In the genomic region with DNA sequence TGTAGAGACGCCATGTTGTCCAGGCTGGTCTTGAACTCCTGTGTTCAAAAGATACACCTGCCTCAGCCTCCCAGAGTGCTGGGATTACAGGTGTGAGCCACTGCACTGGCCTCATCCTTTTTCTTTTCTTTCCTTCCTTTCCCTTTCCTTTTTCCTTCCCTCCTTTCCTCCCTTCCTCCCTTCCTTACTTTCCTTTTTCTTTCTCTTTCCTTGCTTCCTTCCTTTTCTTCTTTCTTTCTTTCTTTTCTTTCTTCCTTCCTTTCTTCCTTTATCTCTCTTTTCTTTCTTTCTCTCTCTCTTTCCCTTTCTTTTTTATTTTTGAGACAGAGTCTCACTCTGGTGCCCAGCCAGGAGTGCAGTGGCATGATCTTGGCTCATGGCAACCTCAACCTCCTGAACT, we compare ENCODE assay signal across 20 cellular contexts. TPM values are rescaled to one million over a fixed set of nuclear protein-coding genes. Genes with fewer than 3 reads are reported as not detected.
A peak's percentile ranks its signal among the peaks of the same experiment; 100 is the strongest.
DNase-seq lines count a peak whose midpoint lies in the region; ATAC-seq and TF ChIP-seq lines count a peak whose summit lies in the region.
"Had no signal": no experiment of that assay in that cellular context is flagged by ENCODE, and none has a peak within 500 bp of the region (broad histone marks: within the 10 kb centered on the region; RNA-seq: fewer than 3 reads in every experiment).

No MANE protein-coding gene starts in this region.

- no peaks in the 10 kb centered on the region for H3K79me2 ChIP-seq in mammary epithelial cell (ENCODE audit: insufficient read depth, low read length)

- H4K20me1 ChIP-seq in mammary epithelial cell (ENCODE audit: insufficient read depth, low read length), result peaks cover 3% of the 10 kb centered on the region

- no peak overlapping the region for H3K4me3 Mint-ChIP-seq in activated T-helper 17 cell treated with anti-CD3 and anti-CD28 coated beads, Interleukin-2, amount 50 U/mL, for 72 hours
- peak overlapping the region; percentile 19 for H3K4me3 Mint-ChIP-seq in neural crest cell
- H3K4me3 Mint-ChIP-seq: IgD-negative memory B cell had no signal

- H3K9me3 ChIP-seq in mammary epithelial cell (replicated peaks; ENCODE audit: insufficient read depth, low read length), result no peaks in the 10 kb centered on the region
- H3K9me3 ChIP-seq: BE2C, HAP-1 had no signal

- H3K4me2 ChIP-seq in mammary epithelial cell (ENCODE audit: insufficient read depth, low read depth, low read length), result no peak overlapping the region

- no peaks in the 10 kb centered on the region for H3K27me3 ChIP-seq in mammary epithelial cell (ENCODE audit: insufficient read depth, low read length)
- H3K27me3 ChIP-seq: BE2C had no signal

- peaks cover 8% of the 10 kb centered on the region for H3K36me3 Mint-ChIP-seq in activated T-helper 17 cell treated with anti-CD3 and anti-CD28 coated beads, Interleukin-2, amount 50 U/mL, for 72 hours (ENCODE audit: low read depth)
- no peaks in the 10 kb centered on the region for H3K36me3 Mint-ChIP-seq in neural crest cell (ENCODE audit: low read depth)

- no TSS peak for BruUV-seq in mammary epithelial cell (replicated peaks; lab: Mats Ljungman, UMichigan)

- peaks cover 20% of the 10 kb centered on the region for H3K4me1 ChIP-seq in mammary epithelial cell (ENCODE audit: insufficient read depth, low read length)
- H3K4me1 ChIP-seq: BE2C had no signal

- POLR2A ChIA-PET in HEK293T (lab: Yijun Ruan, JAX), result interaction anchor here (6.2 kb wide), 1 partner anchor 20 kb away, joined by 33 read pairs; a partner anchor contains a TSS

- H3K27ac Mint-ChIP-seq in activated T-helper 17 cell treated with anti-CD3 and anti-CD28 coated beads, Interleukin-2, amount 50 U/mL, for 72 hours, result peak overlapping the region; percentile 50
- no peak overlapping the region for H3K27ac Mint-ChIP-seq in neural crest cell (ENCODE audit: unreplicated experiment)
- H3K27ac Mint-ChIP-seq: CD4-positive, CD25-positive, alpha-beta regulatory T cell had no signal

- H3K9me3 Mint-ChIP-seq in activated T-helper 17 cell treated with anti-CD3 and anti-CD28 coated beads, Interleukin-2, amount 50 U/mL, for 72 hours, result no peaks in the 10 kb centered on the region
- no peaks in the 10 kb centered on the region for H3K9me3 Mint-ChIP-seq in neural crest cell
- H3K9me3 Mint-ChIP-seq: CD4-positive, CD25-positive, alpha-beta regulatory T cell; CD8-positive, alpha-beta memory T cell; IgD-negative memory B cell had no signal

- DNase-seq in HEK293T (ENCODE audit: extremely low spot score) (no peak), neural crest cell (ENCODE audit: low read depth, low spot score) (no peak), dedifferentiated amniotic fluid mesenchymal stem cell (ENCODE audit: extremely low spot score) (no peak), mammary epithelial cell (no peak), cerebellar nuclear complex (lab: John Stamatoyannopoulos, UW) (no peak), iPS-NIHi7 (ENCODE audit: extremely low spot score) (no peak)
- DNase-seq: ACHN; BE2C; C1 segment of cervical spinal cord; CD4-positive, CD25-positive, alpha-beta regulatory T cell; CD8-positive, alpha-beta memory T cell; COR-L47; DMS 273 treated with DMSO at 0.1 percent for 48 hours; DMS53; GM23248 had no signal

- H3K4me3 ChIP-seq in mammary epithelial cell (replicated peaks in 1 of 3; ENCODE audit: insufficient read depth in 1 of 3, low read depth in 2 of 3, low read length in 3 of 3), result no peak overlapping the region
- H3K4me3 ChIP-seq: GM23248, HAP-1 had no signal

- H3K27ac ChIP-seq in 22Rv1, result 0 out of 2 replicates have a peak overlapping the region, but pooled peaks have one; percentile 7
- no peak overlapping the region for H3K27ac ChIP-seq in mammary epithelial cell (ENCODE audit: insufficient read depth, low read depth, low read length)
- H3K27ac ChIP-seq: GM23248 had no signal

- in situ Hi-C loops in mammary epithelial cell (cut with MboI; ENCODE audit: low sequenced_read_pairs in 2 of 2), result no loop called here

- intact Hi-C loops in mammary epithelial cell (cut with micrococcal nuclease), result no loop called here

- dilution Hi-C loops in mammary epithelial cell (cut with HindIII; ENCODE audit: low sequenced_read_pairs), result loop anchor here (5.0 kb wide), 2 partner anchors 36 to 59 kb away; a partner anchor contains a TSS

- TF ChIP-seq CTCF in 22Rv1 (IDR thresholded peaks at IDR 0.05), result no peak
- no peak for TF ChIP-seq CTCF in neural crest cell (conservative IDR thresholded peaks at IDR 0.05)
- no peak for TF ChIP-seq CTCF in mammary epithelial cell (conservative IDR thresholded peaks at IDR 0.05 in 1 of 2, IDR thresholded peaks at IDR 0.05 in 1 of 2; ENCODE audit: extremely low read depth in 1 of 2, insufficient read depth in 1 of 2, low read depth in 1 of 2, low read length in 2 of 2)

- H2AFZ ChIP-seq in mammary epithelial cell (ENCODE audit: low read depth, low read length), result no peak overlapping the region
- H2AFZ ChIP-seq: GM23248 had no signal

- no peaks in the 10 kb centered on the region for H3K36me3 ChIP-seq in mammary epithelial cell (ENCODE audit: insufficient read depth, low read length)
- H3K36me3 ChIP-seq: BE2C had no signal

- H3K9ac ChIP-seq in mammary epithelial cell (ENCODE audit: insufficient read depth, low read length), result no peak overlapping the region
- H3K9ac ChIP-seq: GM23248 had no signal

- no peak for ATAC-seq in activated T-helper 17 cell treated with anti-CD3 and anti-CD28 coated beads, Interleukin-2, amount 50 U/mL, for 72 hours (replicated peaks)
- ATAC-seq: HepG2 had no signal

- 100% methylated on average over 1 of the region's 1 CpG for WGBS in mammary epithelial cell (ENCODE audit: low coverage, missing lambda C conversion rate)

- CTCF ChIA-PET in HEK293T (lab: Yijun Ruan, JAX), result no interaction called here
- CTCF ChIA-PET in mammary epithelial cell (lab: Charles Lee; ENCODE audit: low non-redundant PET), result no interaction called here

- peaks cover 6% of the 10 kb centered on the region for H3K4me1 Mint-ChIP-seq in activated T-helper 17 cell treated with anti-CD3 and anti-CD28 coated beads, Interleukin-2, amount 50 U/mL, for 72 hours
- peaks cover 53% of the 10 kb centered on the region for H3K4me1 Mint-ChIP-seq in neural crest cell

- H3K27me3 Mint-ChIP-seq in activated T-helper 17 cell treated with anti-CD3 and anti-CD28 coated beads, Interleukin-2, amount 50 U/mL, for 72 hours, result peaks cover 4% of the 10 kb centered on the region
- H3K27me3 Mint-ChIP-seq in neural crest cell (ENCODE audit: low read depth), result peaks cover 3% of the 10 kb centered on the region

TF ChIP-seq in HEK293T, 16 proteins besides CTCF, POLR2A, EP300 and RAD21:
- TF ChIP-seq TARDBP (IDR thresholded peaks at IDR 0.05) (peak; percentile 32; the same call in 1 of the 2 replicates), NFRKB (IDR thresholded peaks at IDR 0.05) (no peak)

RNA-seq across cellular contexts. Expression of a gene that starts 5.8 kb away (rescaled TPM):
- total RNA-seq in activated T-helper 17 cell treated with anti-CD3 and anti-CD28 coated beads, Interleukin-2, amount 50 U/mL, for 72 hours, result 10 to 100 TPM in 1 of 2 donors, 1 to 10 TPM in 1; 7.7 to 21.6 TPM
- 7.1 and 7.7 TPM in 2 replicates for total RNA-seq in neural crest cell
- 1 to 10 TPM; 1.8 to 6.4 TPM for total RNA-seq in mammary epithelial cell
- 1.1 TPM for polyA plus RNA-seq in mammary epithelial cell
- not detected for polyA minus RNA-seq in mammary epithelial cell

RNA-seq across cellular contexts. Expression of a gene that starts 5.9 kb away (rescaled TPM):
- 1 to 10 TPM in 1 of 2 donors, under 1 TPM in 1; 0.61 to 1.7 TPM for total RNA-seq in activated T-helper 17 cell treated with anti-CD3 and anti-CD28 coated beads, Interleukin-2, amount 50 U/mL, for 72 hours
- total RNA-seq in neural crest cell (2.2 and 2.7 TPM in 2 replicates), mammary epithelial cell (1 to 10 TPM; 1.0 to 1.2 TPM)
- polyA plus RNA-seq in mammary epithelial cell, result 0.08 TPM
- polyA minus RNA-seq in mammary epithelial cell, result not detected
- polyA plus RNA-seq: GM23248, IgD-negative memory B cell had no signal

RNA-seq across cellular contexts. Expression of a gene that starts 20.4 kb away (rescaled TPM):
- total RNA-seq in activated T-helper 17 cell treated with anti-CD3 and anti-CD28 coated beads, Interleukin-2, amount 50 U/mL, for 72 hours, result 10 to 100 TPM in 1 of 2 donors, 1 to 10 TPM in 1; 7.2 to 15.9 TPM
- total RNA-seq in neural crest cell, result 943 and 952 TPM in 2 replicates
- 10 to 100 TPM; 13.0 to 16.1 TPM for total RNA-seq in mammary epithelial cell
- 15.3 TPM for polyA plus RNA-seq in mammary epithelial cell
- polyA minus RNA-seq in mammary epithelial cell, result 13.9 TPM

RNA-seq across cellular contexts. Expression of a gene that starts 37.8 kb away (rescaled TPM):
- 10 to 100 TPM; 46.1 to 71.6 TPM for total RNA-seq in activated T-helper 17 cell treated with anti-CD3 and anti-CD28 coated beads, Interleukin-2, amount 50 U/mL, for 72 hours
- total RNA-seq in neural crest cell (38.6 and 41.5 TPM in 2 replicates), mammary epithelial cell (10 to 100 TPM; 47.6 to 78.5 TPM)
- polyA plus RNA-seq in mammary epithelial cell, result 33.2 TPM
- 27.8 TPM for polyA minus RNA-seq in mammary epithelial cell

Comparison
In these comparisons a context has a peak if more than half of its experiments do, and no peak if none do; other contexts are left out.
1. RNA of a gene that starts 20.4 kb away (total RNA-seq): 943 to 952 TPM in neural crest cell; 13.0 to 16.1 TPM in mammary epithelial cell and 7.2 to 15.9 TPM in activated T-helper 17 cell treated with anti-CD3 and anti-CD28 coated beads, Interleukin-2, amount 50 U/mL, for 72 hours; every median in the first group is over 10 times any median in the second.